In genomic region chr3:15755181-15755580, GRCh38 we compare ENCODE assay signal across 17 cellular contexts. TPM values are rescaled to one million over a fixed set of nuclear protein-coding genes. Genes with fewer than 3 reads are reported as not detected.
DNase-seq lines count a peak whose midpoint lies in the region; ATAC-seq, FAIRE-seq and TF ChIP-seq lines count a peak whose summit lies in the region.
"Had no signal": no experiment of that assay in that cellular context is flagged by ENCODE, and none has a peak within 500 bp of the region (broad histone marks: within the 10 kb centered on the region; RNA-seq: fewer than 3 reads in every experiment).

No MANE protein-coding gene starts in this region.

- H3K4me1 Mint-ChIP-seq in GM23338, result peaks cover 61% of the 10 kb centered on the region
- peaks cover 16% of the 10 kb centered on the region for H3K4me1 Mint-ChIP-seq in activated CD4-positive, alpha-beta memory T cell treated with anti-CD3 and anti-CD28 coated beads, Interleukin-2, amount 10 ng/mL, durations not matched to agents 7 days and 5 days

- peaks cover 7% of the 10 kb centered on the region; the same call in 1 of the 2 replicates for H3K36me3 ChIP-seq in GM23338 (ENCODE audit: insufficient read depth)

- H3K4me3 ChIP-seq in GM23338 (no peak overlapping the region), fibroblast of mammary gland (ENCODE audit: control insufficient read depth, low read depth, low read length) (no peak overlapping the region)
- H3K4me3 ChIP-seq: GM23248, Peyer's patch had no signal

- peaks cover 9% of the 10 kb centered on the region; the same call in 2 of the 3 replicates for H3K36me3 Mint-ChIP-seq in GM23338 (ENCODE audit: low read depth)
- peaks cover 55% of the 10 kb centered on the region for H3K36me3 Mint-ChIP-seq in activated CD4-positive, alpha-beta memory T cell treated with anti-CD3 and anti-CD28 coated beads, Interleukin-2, amount 10 ng/mL, durations not matched to agents 7 days and 5 days (ENCODE audit: low read depth)

- POLR2A ChIA-PET in activated CD4-positive, alpha-beta memory T cell treated with anti-CD3 and anti-CD28 coated beads, Interleukin-2, amount 10 ng/mL, durations not matched to agents 7 days and 5 days (lab: Charles Lee), result no interaction called here

- H3F3A ChIP-seq in GM23338 (replicated peaks; ENCODE audit: low read depth), result no peaks in the 10 kb centered on the region

- H3K79me2 ChIP-seq in GM23338 (replicated peaks; ENCODE audit: insufficient read depth), result peaks cover 40% of the 10 kb centered on the region

- peak overlapping the region; percentile 55 for H3K4me2 ChIP-seq in GM23338

- H3K4me1 ChIP-seq in GM23338 (ENCODE audit: insufficient read depth), result peaks cover 54% of the 10 kb centered on the region
- H3K4me1 ChIP-seq: Peyer's patch had no signal

- CTCF ChIA-PET in activated CD4-positive, alpha-beta memory T cell treated with anti-CD3 and anti-CD28 coated beads, Interleukin-2, amount 10 ng/mL, durations not matched to agents 7 days and 5 days (lab: Charles Lee), result no interaction called here

- H3K27ac ChIP-seq in GM23338 (ENCODE audit: low read depth), result no peak overlapping the region
- peak overlapping the region; percentile 67 for H3K27ac ChIP-seq in VCaP
- H3K27ac ChIP-seq: Peyer's patch had no signal

- H3K9me3 Mint-ChIP-seq in GM23338, result no peaks in the 10 kb centered on the region
- no peaks in the 10 kb centered on the region for H3K9me3 Mint-ChIP-seq in activated CD4-positive, alpha-beta memory T cell treated with anti-CD3 and anti-CD28 coated beads, Interleukin-2, amount 10 ng/mL, durations not matched to agents 7 days and 5 days
- H3K9me3 Mint-ChIP-seq: IgD-negative memory B cell had no signal

- no peak for ATAC-seq in GM23338

- no peak overlapping the region for H3K4me3 Mint-ChIP-seq in GM23338
- H3K4me3 Mint-ChIP-seq in activated CD4-positive, alpha-beta memory T cell treated with anti-CD3 and anti-CD28 coated beads, Interleukin-2, amount 10 ng/mL, durations not matched to agents 7 days and 5 days, result no peak overlapping the region
- H3K4me3 Mint-ChIP-seq: IgD-negative memory B cell had no signal

- H3K27me3 ChIP-seq in GM23338 (ENCODE audit: insufficient read depth), result no peaks in the 10 kb centered on the region
- H3K27me3 ChIP-seq: Peyer's patch had no signal

- no peaks in the 10 kb centered on the region for H3K9me2 ChIP-seq in GM23338 (ENCODE audit: insufficient read depth)

- H4K20me1 ChIP-seq in GM23338 (replicated peaks; ENCODE audit: insufficient read depth), result no peaks in the 10 kb centered on the region

- no peaks in the 10 kb centered on the region for H3K27me3 Mint-ChIP-seq in GM23338 (ENCODE audit: insufficient read depth, low read depth, poor library complexity)
- H3K27me3 Mint-ChIP-seq in activated CD4-positive, alpha-beta memory T cell treated with anti-CD3 and anti-CD28 coated beads, Interleukin-2, amount 10 ng/mL, durations not matched to agents 7 days and 5 days, result no peaks in the 10 kb centered on the region
- H3K27me3 Mint-ChIP-seq: IgD-negative memory B cell had no signal

- no peak for FAIRE-seq in RCC 7860 (lab: Jason Lieb, UNC)
- FAIRE-seq: GM12892 had no signal

- TF ChIP-seq CTCF in GM23338 (conservative IDR thresholded peaks at IDR 0.05; ENCODE audit: low read depth in 2 of 2) (no peak), VCaP (conservative IDR thresholded peaks at IDR 0.05) (no peak), fibroblast of mammary gland (conservative IDR thresholded peaks at IDR 0.05; ENCODE audit: control insufficient read depth, insufficient read depth, low read depth, low read length) (no peak)

- H2AFZ ChIP-seq in GM23338, result no peak overlapping the region
- H2AFZ ChIP-seq: GM23248 had no signal

- H3K27ac Mint-ChIP-seq in GM23338, result no peak overlapping the region
- H3K27ac Mint-ChIP-seq in activated CD4-positive, alpha-beta memory T cell treated with anti-CD3 and anti-CD28 coated beads, Interleukin-2, amount 10 ng/mL, durations not matched to agents 7 days and 5 days, result no peak overlapping the region
- H3K27ac Mint-ChIP-seq: IgD-negative memory B cell had no signal

- no peak for DNase-seq in GM23338 (ENCODE audit: low spot score)
- peak; percentile 25 for DNase-seq in fibroblast of mammary gland (ENCODE audit: low read depth)
- DNase-seq in pons (ENCODE audit: low spot score), result peak; percentile 20
- no peak for DNase-seq in activated CD4-positive, alpha-beta memory T cell treated with anti-CD3 and anti-CD28 coated beads, Interleukin-2, amount 10 ng/mL, durations not matched to agents 7 days and 5 days
- no peak for DNase-seq in RCC 7860 (ENCODE audit: low spot score)
- no peak for DNase-seq in NCI-H187 treated with DMSO at 0.1 percent for 48 hours (lab: John Stamatoyannopoulos, UW)
- DNase-seq: COR-L47, GM23248, Kasumi-1, NCI-H1930, NCI-H2171, NCI-H82, Peyer's patch, SIG-M5 had no signal

TF ChIP-seq in GM23338, 12 proteins besides CTCF, POLR2A, EP300 and RAD21 (continues in another document):
- no peak for TF ChIP-seq EZH2phosphoT487 (IDR thresholded peaks at IDR 0.05; ENCODE audit: unreplicated experiment)
- no peak for TF ChIP-seq JUNB (IDR thresholded peaks at IDR 0.05; ENCODE audit: unreplicated experiment)
- no peak for TF ChIP-seq NANOG (IDR thresholded peaks at IDR 0.05; ENCODE audit: borderline replicate concordance)
- TF ChIP-seq, protein P1, sequence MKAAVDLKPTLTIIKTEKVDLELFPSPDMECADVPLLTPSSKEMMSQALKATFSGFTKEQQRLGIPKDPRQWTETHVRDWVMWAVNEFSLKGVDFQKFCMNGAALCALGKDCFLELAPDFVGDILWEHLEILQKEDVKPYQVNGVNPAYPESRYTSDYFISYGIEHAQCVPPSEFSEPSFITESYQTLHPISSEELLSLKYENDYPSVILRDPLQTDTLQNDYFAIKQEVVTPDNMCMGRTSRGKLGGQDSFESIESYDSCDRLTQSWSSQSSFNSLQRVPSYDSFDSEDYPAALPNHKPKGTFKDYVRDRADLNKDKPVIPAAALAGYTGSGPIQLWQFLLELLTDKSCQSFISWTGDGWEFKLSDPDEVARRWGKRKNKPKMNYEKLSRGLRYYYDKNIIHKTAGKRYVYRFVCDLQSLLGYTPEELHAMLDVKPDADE (IDR thresholded peaks at IDR 0.05), result no peak
- TF ChIP-seq EZH2 (IDR thresholded peaks at IDR 0.05; ENCODE audit: low read depth, unreplicated experiment), result no peak
- TF ChIP-seq ZNF114 (CRISPR knock-in tag; IDR thresholded peaks at IDR 0.05), result no peak
- TF ChIP-seq REST (IDR thresholded peaks at IDR 0.05; ENCODE audit: unreplicated experiment), result no peak
- no peak for TF ChIP-seq STAT1 (IDR thresholded peaks at IDR 0.05; ENCODE audit: unreplicated experiment)

RNA-seq across cellular contexts. Expression of gene ANKRD28, which starts 42.6 kb away (rescaled TPM):
- 61.3 and 63.7 TPM in 2 replicates for total RNA-seq in GM23338 (2014; rRNA removed; shearing (Covaris generic))
- polyA plus RNA-seq in GM23338 (2016; fragmentation: Nextera tagmentation; extraction: Ambion mirVana), result 13.9 and 15.2 TPM in 2 replicates
- 10 to 100 TPM; 56.5 to 56.6 TPM for total RNA-seq in activated CD4-positive, alpha-beta memory T cell treated with anti-CD3 and anti-CD28 coated beads, Interleukin-2, amount 10 ng/mL, durations not matched to agents 7 days and 5 days

Comparison
In these comparisons a context has a peak if more than half of its experiments do, and no peak if none do; other contexts are left out.
1. DNase-seq: peak in fibroblast of mammary gland (single experiment) and pons (single experiment); none in GM23338 (single experiment), activated CD4-positive, alpha-beta memory T cell treated with anti-CD3 and anti-CD28 coated beads, Interleukin-2, amount 10 ng/mL, durations not matched to agents 7 days and 5 days (single experiment), RCC 7860 (single experiment) and NCI-H187 treated with DMSO at 0.1 percent for 48 hours (single experiment).